ENCODE assay signal across 21 cellular contexts in genomic region chr3:121969631-121970030, GRCh38. TPM values are rescaled to one million over a fixed set of nuclear protein-coding genes. Genes with fewer than 3 reads are reported as not detected.
"Had no signal": no experiment of that assay in that cellular context is flagged by ENCODE, and none has a peak within 500 bp of the region (broad histone marks: within the 10 kb centered on the region; RNA-seq: fewer than 3 reads in every experiment).

No MANE protein-coding gene starts in this region.

- H3K36me3 Mint-ChIP-seq: activated naive CD4-positive, alpha-beta T cell treated with anti-CD3 and anti-CD28 coated beads, Interleukin-2, amount 50 U/mL, for 24 hours; brain had no signal

- H3K4me1 ChIP-seq: gastrocnemius medialis, tibial artery, uterus had no signal

- H3K27ac Mint-ChIP-seq: activated CD8-positive, alpha-beta T cell treated with anti-CD3 and anti-CD28 coated beads for 36 hours; activated naive CD4-positive, alpha-beta T cell treated with anti-CD3 and anti-CD28 coated beads, Interleukin-2, amount 50 U/mL, for 24 hours; brain; effector memory CD8-positive, alpha-beta T cell; natural killer cell treated with Interleukin-12 subunit alpha and Interleukin-12 subunit beta and Interleukin-15 and Interleukin-18, amount 100 ng/mL, for 72 hours; stimulated activated memory B cell treated with anti-CD40 and anti-IgM and Interleukin-4, amounts not matched to agents 10 μg/mL and 1 μg/mL and 100 μg/mL, for 72 hours; T-helper 17 cell; WTC11 had no signal

- H3K4me3 Mint-ChIP-seq: activated CD8-positive, alpha-beta T cell treated with anti-CD3 and anti-CD28 coated beads for 36 hours; activated naive CD4-positive, alpha-beta T cell treated with anti-CD3 and anti-CD28 coated beads, Interleukin-2, amount 50 U/mL, for 24 hours; activated T-cell treated with anti-CD3 and anti-CD28 coated beads, Interleukin-2, amount 50 U/mL, for 4 hours; brain; effector memory CD8-positive, alpha-beta T cell; natural killer cell treated with Interleukin-12 subunit alpha and Interleukin-12 subunit beta and Interleukin-15 and Interleukin-18, amount 100 ng/mL, for 72 hours; stimulated activated memory B cell treated with anti-CD40 and anti-IgM and Interleukin-4, amounts not matched to agents 10 μg/mL and 1 μg/mL and 100 μg/mL, for 72 hours; T-helper 17 cell; WTC11 had no signal

- H3K27ac ChIP-seq: gastrocnemius medialis, tibial artery, uterus had no signal

- H3K27me3 ChIP-seq: gastrocnemius medialis, tibial artery, uterus had no signal

- DNase-seq: activated CD4-positive, alpha-beta T cell treated with anti-CD3 and anti-CD28 coated beads for 4 hours; activated CD8-positive, alpha-beta T cell treated with anti-CD3 and anti-CD28 coated beads for 36 hours; activated effector memory CD4-positive, alpha-beta T cell treated with anti-CD3 and anti-CD28 coated beads, Interleukin-2, amount 50 U/mL, for 16 hours; activated T-cell treated with anti-CD3 and anti-CD28 coated beads, Interleukin-2, amount 50 U/mL, for 4 hours; amygdala; dermis blood vessel endothelial cell; effector memory CD8-positive, alpha-beta T cell; gastrocnemius medialis; kidney; left ventricle myocardium superior; posterior cingulate gyrus; stimulated activated CD4-positive, alpha-beta T cell treated with anti-CD3 and anti-CD28 coated beads, Interleukin-2, amount 100 ng/mL, for 48 hours; T-helper 17 cell; tibial artery; uterus had no signal

- H3K27me3 Mint-ChIP-seq: stimulated activated memory B cell treated with anti-CD40 and anti-IgM and Interleukin-4, amounts not matched to agents 10 μg/mL and 1 μg/mL and 100 μg/mL, for 72 hours; T-helper 17 cell had no signal

- H3K4me1 Mint-ChIP-seq: activated naive CD4-positive, alpha-beta T cell treated with anti-CD3 and anti-CD28 coated beads, Interleukin-2, amount 50 U/mL, for 24 hours; brain had no signal

- FAIRE-seq: kidney had no signal

- ATAC-seq: activated CD8-positive, alpha-beta T cell treated with anti-CD3 and anti-CD28 coated beads for 36 hours; activated T-cell treated with anti-CD3 and anti-CD28 coated beads, Interleukin-2, amount 50 U/mL, for 4 hours; effector memory CD8-positive, alpha-beta T cell; gastrocnemius medialis; left ventricle myocardium superior; natural killer cell treated with Interleukin-12 subunit alpha and Interleukin-12 subunit beta and Interleukin-15 and Interleukin-18, amount 100 ng/mL, for 72 hours; stimulated activated memory B cell treated with anti-CD40 and anti-IgM and Interleukin-4, amounts not matched to agents 10 μg/mL and 1 μg/mL and 100 μg/mL, for 72 hours; T-helper 17 cell; WTC11 had no signal

- H3K9me3 Mint-ChIP-seq: activated naive CD4-positive, alpha-beta T cell treated with anti-CD3 and anti-CD28 coated beads, Interleukin-2, amount 50 U/mL, for 24 hours had no signal

RNA-seq across cellular contexts. Expression of gene ILDR1, which starts 52.4 kb away (rescaled TPM):
- total RNA-seq: activated CD8-positive, alpha-beta T cell treated with anti-CD3 and anti-CD28 coated beads for 36 hours; dermis blood vessel endothelial cell; gastrocnemius medialis; mesenteric fat pad had no signal
